Comparison of ENCODE assay signal across 21 cellular contexts in the genomic region with DNA sequence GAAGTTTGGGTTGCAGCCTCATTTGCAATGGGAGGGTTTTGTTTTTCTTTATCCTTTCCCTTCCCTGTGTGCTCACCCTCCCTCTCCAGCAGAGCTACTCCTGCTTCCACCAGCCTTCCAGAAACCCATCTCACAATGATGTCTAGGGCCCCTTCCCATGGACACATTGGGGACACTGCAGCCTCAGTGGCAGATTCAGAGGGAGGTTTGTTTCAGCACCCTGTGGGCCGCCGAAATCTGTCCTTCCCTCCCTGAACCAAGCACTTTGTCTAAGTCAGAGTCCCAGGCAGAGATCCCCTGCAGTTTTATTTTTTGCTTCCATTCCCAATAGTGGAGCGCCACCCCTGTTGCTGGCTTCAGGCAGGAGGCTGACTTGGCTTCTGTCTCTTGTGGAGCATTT.
"Had no signal": no experiment of that assay in that cellular context is flagged by ENCODE, and none has a peak within 500 bp of the region (broad histone marks: within the 10 kb centered on the region; RNA-seq: fewer than 3 reads in every experiment).

No MANE protein-coding gene starts in this region.

- DNase-seq: colonic mucosa; effector CD8-positive, alpha-beta T cell; heart left ventricle; hippocampal formation; kidney glomerular epithelial cell; mesendoderm; naive B cell; nephron progenitor cell; ovary; right cardiac atrium; small intestine; stimulated activated CD4-positive, alpha-beta T cell treated with anti-CD3 and anti-CD28 coated beads, Interleukin-12 subunit alpha, Interleukin-12 subunit beta, amount 100 ng/mL, for 4 hours; stimulated activated naive CD4-positive, alpha-beta T cell; stomach; substantia nigra; trophoblast cell had no signal

- H3K4me3 Mint-ChIP-seq: naive B cell, nephron progenitor cell had no signal

- H3K9me3 Mint-ChIP-seq: naive B cell, nephron progenitor cell had no signal

- H3K36me3 ChIP-seq: colonic mucosa, heart left ventricle, ovary, stomach, thoracic aorta had no signal

- H3K27me3 ChIP-seq: colonic mucosa, ovary, stomach had no signal

- H3K36me3 Mint-ChIP-seq: naive B cell had no signal

- H3K4me1 ChIP-seq: colonic mucosa, heart left ventricle had no signal

- H3K9me3 ChIP-seq: colonic mucosa, heart left ventricle, ovary, stomach, thoracic aorta had no signal

- H3K27ac ChIP-seq: colonic mucosa, heart left ventricle, stomach, thoracic aorta had no signal

- H3K27ac Mint-ChIP-seq: nephron progenitor cell had no signal

- FAIRE-seq: endometrium, frontal cortex, islet of Langerhans, small intestine had no signal

- ATAC-seq: esophagus mucosa, heart left ventricle, right cardiac atrium had no signal

- H3K4me3 ChIP-seq: colonic mucosa, heart left ventricle, ovary, stomach, thoracic aorta had no signal
